40 cellular contexts compared by ENCODE assay signal in genomic region chr7:26042237-26042636, GRCh38.
"Had no signal": no experiment of that assay in that cellular context is flagged by ENCODE, and none has a peak within 500 bp of the region (broad histone marks: within the 10 kb centered on the region; RNA-seq: fewer than 3 reads in every experiment).

No MANE protein-coding gene starts in this region.

- H3K36me3 ChIP-seq: adrenal gland, ascending aorta, brain microvascular endothelial cell, breast epithelium, cardiac muscle cell had no signal

- H3K9me3 Mint-ChIP-seq: activated naive CD4-positive, alpha-beta T cell treated with anti-CD3 and anti-CD28 coated beads for 36 hours; activated naive CD4-positive, alpha-beta T cell treated with anti-CD3 and anti-CD28 coated beads, Interleukin-2, amount 10 ng/mL, durations not matched to agents 7 days and 5 days; activated naive CD4-positive, alpha-beta T cell treated with anti-CD3 and anti-CD28 coated beads, Interleukin-2, amount 50 U/mL, for 24 hours; activated naive CD4-positive, alpha-beta T cell treated with anti-CD3 and anti-CD28 coated beads, Interleukin-2, amount 50 U/mL, for 72 hours; activated naive CD8-positive, alpha-beta T cell treated with anti-CD3 and anti-CD28 coated beads for 36 hours; activated naive CD8-positive, alpha-beta T cell treated with anti-CD3 and anti-CD28 coated beads, Interleukin-2, amount 10 ng/mL, durations not matched to agents 7 days and 5 days; activated naive CD8-positive, alpha-beta T cell treated with anti-CD3 and anti-CD28 coated beads, Interleukin-2, amount 50 U/mL, for 24 hours; activated T-cell treated with anti-CD3 and anti-CD28 coated beads, Interleukin-2, amount 50 U/mL, for 24 hours; activated T-cell treated with anti-CD3 and anti-CD28 coated beads, Interleukin-2, amount 50 U/mL, for 4 hours; activated T-cell treated with anti-CD3 and anti-CD28 coated beads, Interleukin-2, amount 50 U/mL, for 72 hours; activated T-helper 1 cell treated with anti-CD3 and anti-CD28 coated beads, Interleukin-12 subunit alpha, Interleukin-12 subunit beta, Interleukin-2, Interleukin-4 antibody, amounts not matched to agents 30 ng/mL and 10 ng/mL and 1 ng/mL, durations not matched to agents 14 hours and 24 hours and 36 hours; activated T-helper 17 cell treated with anti-CD3 and anti-CD28 coated beads, Interleukin-2, amount 50 U/mL, for 72 hours; activated T-helper 2 cell treated with anti-CD3 and anti-CD28 coated beads, Interferon-gamma antibody, Interleukin-2, Interleukin-4, amounts not matched to agents 10 μg/mL and 5 μg/mL and 100 μg/mL, durations not matched to agents 14 hours and 24 hours and 36 hours; central memory CD8-positive, alpha-beta T cell had no signal

- H3K27ac Mint-ChIP-seq: activated naive CD4-positive, alpha-beta T cell treated with anti-CD3 and anti-CD28 coated beads for 36 hours; activated naive CD4-positive, alpha-beta T cell treated with anti-CD3 and anti-CD28 coated beads, Interleukin-2, amount 10 ng/mL, durations not matched to agents 7 days and 5 days; activated naive CD4-positive, alpha-beta T cell treated with anti-CD3 and anti-CD28 coated beads, Interleukin-2, amount 50 U/mL, for 24 hours; activated naive CD4-positive, alpha-beta T cell treated with anti-CD3 and anti-CD28 coated beads, Interleukin-2, amount 50 U/mL, for 72 hours; activated naive CD8-positive, alpha-beta T cell; activated naive CD8-positive, alpha-beta T cell treated with anti-CD3 and anti-CD28 coated beads for 36 hours; activated naive CD8-positive, alpha-beta T cell treated with anti-CD3 and anti-CD28 coated beads, Interleukin-2, amount 10 ng/mL, durations not matched to agents 7 days and 5 days; activated T-cell treated with anti-CD3 and anti-CD28 coated beads, Interleukin-2, amount 50 U/mL, for 24 hours; activated T-cell treated with anti-CD3 and anti-CD28 coated beads, Interleukin-2, amount 50 U/mL, for 72 hours; activated T-helper 1 cell treated with anti-CD3 and anti-CD28 coated beads, Interleukin-12 subunit alpha, Interleukin-12 subunit beta, Interleukin-2, Interleukin-4 antibody, amounts not matched to agents 30 ng/mL and 10 ng/mL and 1 ng/mL, durations not matched to agents 14 hours and 24 hours and 36 hours; activated T-helper 17 cell treated with anti-CD3 and anti-CD28 coated beads, Interleukin-2, amount 50 U/mL, for 72 hours; activated T-helper 2 cell treated with anti-CD3 and anti-CD28 coated beads, Interferon-gamma antibody, Interleukin-2, Interleukin-4, amounts not matched to agents 10 μg/mL and 5 μg/mL and 100 μg/mL, durations not matched to agents 14 hours and 24 hours and 36 hours; brain had no signal

- FAIRE-seq: astrocyte, bronchial epithelial cell had no signal

- H3K27ac ChIP-seq: adrenal gland, ascending aorta, body of pancreas, brain microvascular endothelial cell, breast epithelium, cardiac muscle cell had no signal

- H3K4me1 Mint-ChIP-seq: activated T-helper 17 cell treated with anti-CD3 and anti-CD28 coated beads, Interleukin-2, amount 50 U/mL, for 72 hours; central memory CD8-positive, alpha-beta T cell had no signal

- H3K27me3 ChIP-seq: ascending aorta, body of pancreas, brain microvascular endothelial cell, breast epithelium, cardiac muscle cell had no signal

- H3K4me3 ChIP-seq: adrenal gland, ascending aorta, body of pancreas, breast epithelium, cardiac muscle cell had no signal

- ATAC-seq: activated naive CD4-positive, alpha-beta T cell treated with anti-CD3 and anti-CD28 coated beads, Interleukin-2, amount 50 U/mL, for 72 hours; activated naive CD8-positive, alpha-beta T cell treated with anti-CD3 and anti-CD28 coated beads, Interleukin-2, amount 50 U/mL, for 24 hours; activated T-cell treated with anti-CD3 and anti-CD28 coated beads, Interleukin-2, amount 50 U/mL, for 4 hours; activated T-cell treated with anti-CD3 and anti-CD28 coated beads, Interleukin-2, amount 50 U/mL, for 72 hours; activated T-helper 17 cell treated with anti-CD3 and anti-CD28 coated beads, Interleukin-2, amount 50 U/mL, for 72 hours; body of pancreas had no signal

- H3K36me3 Mint-ChIP-seq: activated naive CD4-positive, alpha-beta T cell treated with anti-CD3 and anti-CD28 coated beads, Interleukin-2, amount 10 ng/mL, durations not matched to agents 7 days and 5 days; activated naive CD4-positive, alpha-beta T cell treated with anti-CD3 and anti-CD28 coated beads, Interleukin-2, amount 50 U/mL, for 24 hours; activated naive CD4-positive, alpha-beta T cell treated with anti-CD3 and anti-CD28 coated beads, Interleukin-2, amount 50 U/mL, for 72 hours; activated naive CD8-positive, alpha-beta T cell; activated naive CD8-positive, alpha-beta T cell treated with anti-CD3 and anti-CD28 coated beads for 36 hours; activated naive CD8-positive, alpha-beta T cell treated with anti-CD3 and anti-CD28 coated beads, Interleukin-2, amount 10 ng/mL, durations not matched to agents 7 days and 5 days; brain had no signal

- DNase-seq: activated effector memory CD4-positive, alpha-beta T cell treated with anti-CD3 and anti-CD28 coated beads, Interleukin-2, amount 50 U/mL, for 16 hours; activated effector memory CD4-positive, alpha-beta T cell treated with Interleukin-2 at 50 U/mL for 16 hours; activated gamma-delta T cell; activated gamma-delta T cell treated with Interleukin-2 at 50 U/mL for 16 hours; activated naive CD4-positive, alpha-beta T cell; activated naive CD4-positive, alpha-beta T cell treated with anti-CD3 and anti-CD28 coated beads for 36 hours; activated naive CD4-positive, alpha-beta T cell treated with anti-CD3 and anti-CD28 coated beads, Interleukin-2, amount 10 ng/mL, durations not matched to agents 7 days and 5 days; activated naive CD4-positive, alpha-beta T cell treated with anti-CD3 and anti-CD28 coated beads, Interleukin-2, amount 50 U/mL, for 16 hours; activated naive CD4-positive, alpha-beta T cell treated with Interleukin-2 at 50 U/mL for 16 hours; activated naive CD8-positive, alpha-beta T cell treated with anti-CD3 and anti-CD28 coated beads for 36 hours; activated naive CD8-positive, alpha-beta T cell treated with anti-CD3 and anti-CD28 coated beads, Interleukin-2, amount 10 ng/mL, durations not matched to agents 7 days and 5 days; activated naive CD8-positive, alpha-beta T cell treated with anti-CD3 and anti-CD28 coated beads, Interleukin-2, amount 50 U/mL, for 24 hours; activated T-cell treated with anti-CD3 and anti-CD28 coated beads, Interleukin-2, amount 50 U/mL, for 1 hour; activated T-cell treated with anti-CD3 and anti-CD28 coated beads, Interleukin-2, amount 50 U/mL, for 24 hours; activated T-cell treated with anti-CD3 and anti-CD28 coated beads, Interleukin-2, amount 50 U/mL, for 4 hours; activated T-cell treated with anti-CD3 and anti-CD28 coated beads, Interleukin-2, amount 50 U/mL, for 48 hours; activated T-cell treated with anti-CD3 and anti-CD28 coated beads, Interleukin-2, amount 50 U/mL, for 72 hours; adrenal gland; amniotic stem cell; amygdala; anterior cingulate cortex; aorta; body of pancreas; brain microvascular endothelial cell; caudate nucleus; central memory CD4-positive, alpha-beta T cell; cerebellar nuclear complex had no signal

- H3K9me3 ChIP-seq: adrenal gland, ascending aorta, body of pancreas, breast epithelium had no signal

- H3K4me3 Mint-ChIP-seq: activated naive CD4-positive, alpha-beta T cell treated with anti-CD3 and anti-CD28 coated beads for 36 hours; activated naive CD4-positive, alpha-beta T cell treated with anti-CD3 and anti-CD28 coated beads, Interleukin-2, amount 10 ng/mL, durations not matched to agents 7 days and 5 days; activated naive CD4-positive, alpha-beta T cell treated with anti-CD3 and anti-CD28 coated beads, Interleukin-2, amount 50 U/mL, for 24 hours; activated naive CD8-positive, alpha-beta T cell; activated naive CD8-positive, alpha-beta T cell treated with anti-CD3 and anti-CD28 coated beads for 36 hours; activated naive CD8-positive, alpha-beta T cell treated with anti-CD3 and anti-CD28 coated beads, Interleukin-2, amount 10 ng/mL, durations not matched to agents 7 days and 5 days; activated naive CD8-positive, alpha-beta T cell treated with anti-CD3 and anti-CD28 coated beads, Interleukin-2, amount 50 U/mL, for 24 hours; activated T-cell treated with anti-CD3 and anti-CD28 coated beads, Interleukin-2, amount 50 U/mL, for 24 hours; activated T-cell treated with anti-CD3 and anti-CD28 coated beads, Interleukin-2, amount 50 U/mL, for 4 hours; activated T-cell treated with anti-CD3 and anti-CD28 coated beads, Interleukin-2, amount 50 U/mL, for 72 hours; activated T-helper 1 cell treated with anti-CD3 and anti-CD28 coated beads, Interleukin-12 subunit alpha, Interleukin-12 subunit beta, Interleukin-2, Interleukin-4 antibody, amounts not matched to agents 30 ng/mL and 10 ng/mL and 1 ng/mL, durations not matched to agents 14 hours and 24 hours and 36 hours; activated T-helper 17 cell treated with anti-CD3 and anti-CD28 coated beads, Interleukin-2, amount 50 U/mL, for 72 hours; brain; central memory CD8-positive, alpha-beta T cell had no signal

- H3K4me1 ChIP-seq: adrenal gland, ascending aorta, breast epithelium had no signal
